37 cellular contexts compared by ENCODE assay signal in genomic region chr7:31971049-31971665, GRCh38.
"Had no signal": no experiment of that assay in that cellular context is flagged by ENCODE, and none has a peak within 500 bp of the region (broad histone marks: within the 10 kb centered on the region; RNA-seq: fewer than 3 reads in every experiment).

No MANE protein-coding gene starts in this region.

- H3K27ac Mint-ChIP-seq: activated CD4-positive, alpha-beta memory T cell treated with anti-CD3 and anti-CD28 coated beads, Interleukin-2, amount 10 ng/mL, durations not matched to agents 7 days and 5 days; activated CD4-positive, alpha-beta T cell treated with anti-CD3 and anti-CD28 coated beads for 36 hours; activated CD4-positive, alpha-beta T cell treated with anti-CD3 and anti-CD28 coated beads, Interleukin-2, amount 10 ng/mL, durations not matched to agents 7 days and 5 days; activated CD8-positive, alpha-beta memory T cell treated with anti-CD3 and anti-CD28 coated beads, Interleukin-2, amount 10 ng/mL, durations not matched to agents 7 days and 5 days; activated CD8-positive, alpha-beta T cell treated with anti-CD3 and anti-CD28 coated beads, Interleukin-2, amount 10 ng/mL, durations not matched to agents 7 days and 5 days; activated naive CD4-positive, alpha-beta T cell treated with anti-CD3 and anti-CD28 coated beads, Interleukin-2, amount 10 ng/mL, durations not matched to agents 7 days and 5 days; activated naive CD4-positive, alpha-beta T cell treated with anti-CD3 and anti-CD28 coated beads, Interleukin-2, amount 50 U/mL, for 24 hours; activated naive CD8-positive, alpha-beta T cell; activated naive CD8-positive, alpha-beta T cell treated with anti-CD3 and anti-CD28 coated beads, Interleukin-2, amount 10 ng/mL, durations not matched to agents 7 days and 5 days; activated naive CD8-positive, alpha-beta T cell treated with anti-CD3 and anti-CD28 coated beads, Interleukin-2, amount 50 U/mL, for 24 hours; activated T-cell treated with anti-CD3 and anti-CD28 coated beads, Interleukin-2, amount 50 U/mL, for 24 hours; activated T-helper 2 cell treated with anti-CD3 and anti-CD28 coated beads, Interferon-gamma antibody, Interleukin-2, Interleukin-4, amounts not matched to agents 10 μg/mL and 5 μg/mL and 100 μg/mL, durations not matched to agents 14 hours and 24 hours and 36 hours; T-cell; T-helper 2 cell treated with Interferon-gamma antibody and Interleukin-4, amounts not matched to agents 5 μg/mL and 100 μg/mL, for 36 hours; WTC11 had no signal

- FAIRE-seq: TTC549 had no signal

- H3K36me3 ChIP-seq: ascending aorta, brain microvascular endothelial cell, breast epithelium, WERI-Rb-1 had no signal

- DNase-seq: activated CD4-positive, alpha-beta memory T cell treated with anti-CD3 and anti-CD28 coated beads, Interleukin-2, amount 10 ng/mL, durations not matched to agents 7 days and 5 days; activated CD4-positive, alpha-beta T cell treated with anti-CD3 and anti-CD28 coated beads for 1 hour; activated CD4-positive, alpha-beta T cell treated with anti-CD3 and anti-CD28 coated beads for 36 hours; activated CD4-positive, alpha-beta T cell treated with anti-CD3 and anti-CD28 coated beads for 48 hours; activated CD4-positive, alpha-beta T cell treated with anti-CD3 and anti-CD28 coated beads, Interleukin-2, amount 10 ng/mL, durations not matched to agents 7 days and 5 days; activated CD4-positive, alpha-beta T cell treated with anti-CD3 and anti-CD28 coated beads, Interleukin-2, amount 50 U/mL, for 48 hours; activated CD4-positive, CD25-positive, alpha-beta regulatory T cell; activated CD8-positive, alpha-beta memory T cell treated with anti-CD3 and anti-CD28 coated beads for 24 hours; activated CD8-positive, alpha-beta memory T cell treated with anti-CD3 and anti-CD28 coated beads, Interleukin-2, amount 10 ng/mL, durations not matched to agents 7 days and 5 days; activated CD8-positive, alpha-beta memory T cell treated with anti-CD3 and anti-CD28 coated beads, Interleukin-2, amount 50 U/mL, for 48 hours; activated CD8-positive, alpha-beta T cell treated with anti-CD3 and anti-CD28 coated beads, Interleukin-2, amount 10 ng/mL, durations not matched to agents 7 days and 5 days; activated effector memory CD4-positive, alpha-beta T cell treated with Interleukin-2 at 50 U/mL for 16 hours; activated gamma-delta T cell; activated naive CD4-positive, alpha-beta T cell treated with anti-CD3 and anti-CD28 coated beads, Interleukin-2, amount 10 ng/mL, durations not matched to agents 7 days and 5 days; activated naive CD4-positive, alpha-beta T cell treated with Interleukin-2 at 50 U/mL for 16 hours; activated naive CD8-positive, alpha-beta T cell treated with anti-CD3 and anti-CD28 coated beads, Interleukin-2, amount 10 ng/mL, durations not matched to agents 7 days and 5 days; activated naive CD8-positive, alpha-beta T cell treated with anti-CD3 and anti-CD28 coated beads, Interleukin-2, amount 50 U/mL, for 24 hours; activated T-cell treated with anti-CD3 and anti-CD28 coated beads, Interleukin-2, amount 50 U/mL, for 24 hours; activated T-cell treated with anti-CD3 and anti-CD28 coated beads, Interleukin-2, amount 50 U/mL, for 48 hours; body of pancreas; brain microvascular endothelial cell; caudate nucleus; cerebellar nuclear complex; T-cell; T-helper 2 cell; T-helper 9 cell; WERI-Rb-1 had no signal

- H3K27me3 Mint-ChIP-seq: activated CD4-positive, alpha-beta memory T cell treated with anti-CD3 and anti-CD28 coated beads, Interleukin-2, amount 10 ng/mL, durations not matched to agents 7 days and 5 days; activated CD4-positive, alpha-beta T cell treated with anti-CD3 and anti-CD28 coated beads for 36 hours; activated CD4-positive, alpha-beta T cell treated with anti-CD3 and anti-CD28 coated beads, Interleukin-2, amount 10 ng/mL, durations not matched to agents 7 days and 5 days; activated CD8-positive, alpha-beta memory T cell treated with anti-CD3 and anti-CD28 coated beads, Interleukin-2, amount 10 ng/mL, durations not matched to agents 7 days and 5 days; activated naive CD4-positive, alpha-beta T cell treated with anti-CD3 and anti-CD28 coated beads, Interleukin-2, amount 10 ng/mL, durations not matched to agents 7 days and 5 days; activated naive CD4-positive, alpha-beta T cell treated with anti-CD3 and anti-CD28 coated beads, Interleukin-2, amount 50 U/mL, for 24 hours; activated naive CD8-positive, alpha-beta T cell; activated naive CD8-positive, alpha-beta T cell treated with anti-CD3 and anti-CD28 coated beads, Interleukin-2, amount 10 ng/mL, durations not matched to agents 7 days and 5 days; activated naive CD8-positive, alpha-beta T cell treated with anti-CD3 and anti-CD28 coated beads, Interleukin-2, amount 50 U/mL, for 24 hours; activated T-cell treated with anti-CD3 and anti-CD28 coated beads, Interleukin-2, amount 50 U/mL, for 24 hours; central memory CD8-positive, alpha-beta T cell; T-cell had no signal

- H3K4me1 Mint-ChIP-seq: activated CD4-positive, alpha-beta memory T cell treated with anti-CD3 and anti-CD28 coated beads, Interleukin-2, amount 10 ng/mL, durations not matched to agents 7 days and 5 days; activated CD4-positive, alpha-beta T cell treated with anti-CD3 and anti-CD28 coated beads for 36 hours; activated CD4-positive, alpha-beta T cell treated with anti-CD3 and anti-CD28 coated beads, Interleukin-2, amount 10 ng/mL, durations not matched to agents 7 days and 5 days; activated CD8-positive, alpha-beta memory T cell treated with anti-CD3 and anti-CD28 coated beads, Interleukin-2, amount 10 ng/mL, durations not matched to agents 7 days and 5 days; activated naive CD4-positive, alpha-beta T cell treated with anti-CD3 and anti-CD28 coated beads, Interleukin-2, amount 10 ng/mL, durations not matched to agents 7 days and 5 days; activated naive CD4-positive, alpha-beta T cell treated with anti-CD3 and anti-CD28 coated beads, Interleukin-2, amount 50 U/mL, for 24 hours; activated naive CD8-positive, alpha-beta T cell treated with anti-CD3 and anti-CD28 coated beads, Interleukin-2, amount 10 ng/mL, durations not matched to agents 7 days and 5 days; activated naive CD8-positive, alpha-beta T cell treated with anti-CD3 and anti-CD28 coated beads, Interleukin-2, amount 50 U/mL, for 24 hours; central memory CD8-positive, alpha-beta T cell; T-cell; WTC11 had no signal

- H3K4me3 Mint-ChIP-seq: activated CD4-positive, alpha-beta memory T cell treated with anti-CD3 and anti-CD28 coated beads, Interleukin-2, amount 10 ng/mL, durations not matched to agents 7 days and 5 days; activated CD4-positive, alpha-beta T cell treated with anti-CD3 and anti-CD28 coated beads for 36 hours; activated CD4-positive, alpha-beta T cell treated with anti-CD3 and anti-CD28 coated beads, Interleukin-2, amount 10 ng/mL, durations not matched to agents 7 days and 5 days; activated CD8-positive, alpha-beta memory T cell treated with anti-CD3 and anti-CD28 coated beads, Interleukin-2, amount 10 ng/mL, durations not matched to agents 7 days and 5 days; activated CD8-positive, alpha-beta T cell treated with anti-CD3 and anti-CD28 coated beads, Interleukin-2, amount 10 ng/mL, durations not matched to agents 7 days and 5 days; activated naive CD4-positive, alpha-beta T cell treated with anti-CD3 and anti-CD28 coated beads, Interleukin-2, amount 10 ng/mL, durations not matched to agents 7 days and 5 days; activated naive CD4-positive, alpha-beta T cell treated with anti-CD3 and anti-CD28 coated beads, Interleukin-2, amount 50 U/mL, for 24 hours; activated naive CD8-positive, alpha-beta T cell; activated naive CD8-positive, alpha-beta T cell treated with anti-CD3 and anti-CD28 coated beads, Interleukin-2, amount 10 ng/mL, durations not matched to agents 7 days and 5 days; activated naive CD8-positive, alpha-beta T cell treated with anti-CD3 and anti-CD28 coated beads, Interleukin-2, amount 50 U/mL, for 24 hours; activated T-cell treated with anti-CD3 and anti-CD28 coated beads, Interleukin-2, amount 50 U/mL, for 24 hours; central memory CD8-positive, alpha-beta T cell; T-cell; T-helper 2 cell treated with Interferon-gamma antibody and Interleukin-4, amounts not matched to agents 5 μg/mL and 100 μg/mL, for 36 hours; WTC11 had no signal

- H3K27ac ChIP-seq: ascending aorta, body of pancreas, brain microvascular endothelial cell, breast epithelium, WERI-Rb-1 had no signal

- H3K4me1 ChIP-seq: ascending aorta, body of pancreas, breast epithelium had no signal

- H3K36me3 Mint-ChIP-seq: activated CD8-positive, alpha-beta memory T cell treated with anti-CD3 and anti-CD28 coated beads, Interleukin-2, amount 10 ng/mL, durations not matched to agents 7 days and 5 days; activated naive CD4-positive, alpha-beta T cell treated with anti-CD3 and anti-CD28 coated beads, Interleukin-2, amount 10 ng/mL, durations not matched to agents 7 days and 5 days; activated naive CD4-positive, alpha-beta T cell treated with anti-CD3 and anti-CD28 coated beads, Interleukin-2, amount 50 U/mL, for 24 hours; activated naive CD8-positive, alpha-beta T cell; activated naive CD8-positive, alpha-beta T cell treated with anti-CD3 and anti-CD28 coated beads, Interleukin-2, amount 10 ng/mL, durations not matched to agents 7 days and 5 days; T-cell; WTC11 had no signal

- H3K4me3 ChIP-seq: ascending aorta, body of pancreas, breast epithelium had no signal

- ATAC-seq: activated CD4-positive, alpha-beta T cell treated with anti-CD3 and anti-CD28 coated beads for 36 hours; activated CD4-positive, CD25-positive, alpha-beta regulatory T cell treated with anti-CD3 and anti-CD28 coated beads, Interleukin-2, amount 50 U/mL, for 24 hours; activated CD8-positive, alpha-beta memory T cell treated with anti-CD3 and anti-CD28 coated beads, Interleukin-2, amount 10 ng/mL, durations not matched to agents 7 days and 5 days; activated CD8-positive, alpha-beta T cell treated with anti-CD3 and anti-CD28 coated beads, Interleukin-2, amount 10 ng/mL, durations not matched to agents 7 days and 5 days; activated naive CD8-positive, alpha-beta T cell treated with anti-CD3 and anti-CD28 coated beads, Interleukin-2, amount 50 U/mL, for 24 hours; body of pancreas; T-cell; WTC11 had no signal

- H3K9me3 ChIP-seq: ascending aorta, body of pancreas, breast epithelium had no signal

- H3K27me3 ChIP-seq: ascending aorta, body of pancreas, brain microvascular endothelial cell, breast epithelium had no signal
